1 cellular context compared by ENCODE assay signal in the genomic region with DNA sequence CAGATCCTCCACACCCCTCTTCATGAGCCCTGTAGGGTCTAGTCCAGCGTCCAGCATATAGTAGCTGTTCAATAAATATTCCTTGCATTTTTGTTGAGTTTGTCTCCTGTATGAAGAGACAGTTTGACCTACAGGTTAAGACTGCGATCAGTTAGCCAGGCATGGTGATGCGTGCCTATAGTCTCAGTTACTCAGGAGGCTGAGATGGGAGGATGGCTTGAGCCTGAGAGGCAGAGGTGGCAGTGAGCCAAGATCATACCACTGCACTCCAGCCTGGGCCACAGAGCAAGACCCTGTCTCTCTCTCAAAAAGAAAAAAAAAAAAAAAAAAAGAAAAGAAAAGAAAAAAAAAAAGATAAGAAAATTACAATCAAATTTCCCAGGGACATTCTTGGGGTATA.
A peak's percentile ranks its signal among the peaks of the same experiment; 100 is the strongest.
TF ChIP-seq lines count a peak whose summit lies in the region.

No MANE protein-coding gene starts in this region.

TF ChIP-seq in K562, 482 proteins besides CTCF, POLR2A, EP300 and RAD21:
- no peak for TF ChIP-seq ETV5 (CRISPR knock-in tag; IDR thresholded peaks at IDR 0.05; ENCODE audit: low read depth)
- TF ChIP-seq PCBP1 (IDR thresholded peaks at IDR 0.05; ENCODE audit: low read depth, low read length, poor library complexity, severe bottlenecking), result no peak
- peak; percentile 90 for TF ChIP-seq ZNF121 (CRISPR knock-in tag; conservative IDR thresholded peaks at IDR 0.05)
- TF ChIP-seq, protein P1, sequence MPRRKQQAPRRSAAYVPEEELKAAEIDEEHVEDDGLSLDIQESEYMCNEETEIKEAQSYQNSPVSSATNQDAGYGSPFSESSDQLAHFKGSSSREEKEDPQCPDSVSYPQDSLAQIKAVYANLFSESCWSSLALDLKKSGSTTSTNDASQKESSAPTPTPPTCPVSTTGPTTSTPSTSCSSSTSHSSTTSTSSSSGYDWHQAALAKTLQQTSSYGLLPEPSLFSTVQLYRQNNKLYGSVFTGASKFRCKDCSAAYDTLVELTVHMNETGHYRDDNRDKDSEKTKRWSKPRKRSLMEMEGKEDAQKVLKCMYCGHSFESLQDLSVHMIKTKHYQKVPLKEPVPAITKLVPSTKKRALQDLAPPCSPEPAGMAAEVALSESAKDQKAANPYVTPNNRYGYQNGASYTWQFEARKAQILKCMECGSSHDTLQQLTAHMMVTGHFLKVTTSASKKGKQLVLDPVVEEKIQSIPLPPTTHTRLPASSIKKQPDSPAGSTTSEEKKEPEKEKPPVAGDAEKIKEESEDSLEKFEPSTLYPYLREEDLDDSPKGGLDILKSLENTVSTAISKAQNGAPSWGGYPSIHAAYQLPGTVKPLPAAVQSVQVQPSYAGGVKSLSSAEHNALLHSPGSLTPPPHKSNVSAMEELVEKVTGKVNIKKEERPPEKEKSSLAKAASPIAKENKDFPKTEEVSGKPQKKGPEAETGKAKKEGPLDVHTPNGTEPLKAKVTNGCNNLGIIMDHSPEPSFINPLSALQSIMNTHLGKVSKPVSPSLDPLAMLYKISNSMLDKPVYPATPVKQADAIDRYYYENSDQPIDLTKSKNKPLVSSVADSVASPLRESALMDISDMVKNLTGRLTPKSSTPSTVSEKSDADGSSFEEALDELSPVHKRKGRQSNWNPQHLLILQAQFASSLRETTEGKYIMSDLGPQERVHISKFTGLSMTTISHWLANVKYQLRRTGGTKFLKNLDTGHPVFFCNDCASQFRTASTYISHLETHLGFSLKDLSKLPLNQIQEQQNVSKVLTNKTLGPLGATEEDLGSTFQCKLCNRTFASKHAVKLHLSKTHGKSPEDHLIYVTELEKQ (CRISPR knock-in tag; IDR thresholded peaks at IDR 0.05), result no peak
- TF ChIP-seq NFIC (IDR thresholded peaks at IDR 0.05), result peak; percentile 83
- TF ChIP-seq, protein P2, sequence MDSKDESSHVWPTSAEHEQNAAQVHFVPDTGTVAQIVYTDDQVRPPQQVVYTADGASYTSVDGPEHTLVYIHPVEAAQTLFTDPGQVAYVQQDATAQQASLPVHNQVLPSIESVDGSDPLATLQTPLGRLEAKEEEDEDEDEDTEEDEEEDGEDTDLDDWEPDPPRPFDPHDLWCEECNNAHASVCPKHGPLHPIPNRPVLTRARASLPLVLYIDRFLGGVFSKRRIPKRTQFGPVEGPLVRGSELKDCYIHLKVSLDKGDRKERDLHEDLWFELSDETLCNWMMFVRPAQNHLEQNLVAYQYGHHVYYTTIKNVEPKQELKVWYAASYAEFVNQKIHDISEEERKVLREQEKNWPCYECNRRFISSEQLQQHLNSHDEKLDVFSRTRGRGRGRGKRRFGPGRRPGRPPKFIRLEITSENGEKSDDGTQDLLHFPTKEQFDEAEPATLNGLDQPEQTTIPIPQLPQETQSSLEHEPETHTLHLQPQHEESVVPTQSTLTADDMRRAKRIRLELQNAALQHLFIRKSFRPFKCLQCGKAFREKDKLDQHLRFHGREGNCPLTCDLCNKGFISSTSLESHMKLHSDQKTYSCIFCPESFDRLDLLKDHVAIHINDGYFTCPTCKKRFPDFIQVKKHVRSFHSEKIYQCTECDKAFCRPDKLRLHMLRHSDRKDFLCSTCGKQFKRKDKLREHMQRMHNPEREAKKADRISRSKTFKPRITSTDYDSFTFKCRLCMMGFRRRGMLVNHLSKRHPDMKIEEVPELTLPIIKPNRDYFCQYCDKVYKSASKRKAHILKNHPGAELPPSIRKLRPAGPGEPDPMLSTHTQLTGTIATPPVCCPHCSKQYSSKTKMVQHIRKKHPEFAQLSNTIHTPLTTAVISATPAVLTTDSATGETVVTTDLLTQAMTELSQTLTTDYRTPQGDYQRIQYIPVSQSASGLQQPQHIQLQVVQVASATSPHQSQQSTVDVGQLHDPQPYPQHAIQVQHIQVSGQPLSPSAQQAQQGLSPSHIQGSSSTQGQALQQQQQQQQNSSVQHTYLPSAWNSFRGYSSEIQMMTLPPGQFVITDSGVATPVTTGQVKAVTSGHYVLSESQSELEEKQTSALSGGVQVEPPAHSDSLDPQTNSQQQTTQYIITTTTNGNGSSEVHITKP (IDR thresholded peaks at IDR 0.05; ENCODE audit: partially characterized antibody), result peak; percentile 32
- TF ChIP-seq ZNF644 (tag; IDR thresholded peaks at IDR 0.05; ENCODE audit: low read depth), result no peak
- TF ChIP-seq CREM (IDR thresholded peaks at IDR 0.05; ENCODE audit: low read depth), result no peak
